Comparison of ENCODE assay signal across 22 cellular contexts in genomic region chr9:116160676-116161571, GRCh38. TPM values are rescaled to one million over a fixed set of nuclear protein-coding genes. Genes with fewer than 3 reads are reported as not detected.
"Had no signal": no experiment of that assay in that cellular context is flagged by ENCODE, and none has a peak within 500 bp of the region (broad histone marks: within the 10 kb centered on the region; RNA-seq: fewer than 3 reads in every experiment).

No MANE protein-coding gene starts in this region.

- H3K9me3 ChIP-seq: gastrocnemius medialis, ovary, psoas muscle, thyroid gland, upper lobe of right lung had no signal

- DNase-seq: activated B cell treated with CpG ODN at 0.5 μM for 24 hours; activated CD4-positive, alpha-beta memory T cell treated with anti-CD3 and anti-CD28 coated beads for 36 hours; activated CD4-positive, alpha-beta T cell treated with anti-CD3 and anti-CD28 coated beads for 4 hours; activated effector memory CD4-positive, alpha-beta T cell treated with Interleukin-2 at 50 U/mL for 16 hours; activated naive CD4-positive, alpha-beta T cell treated with anti-CD3 and anti-CD28 coated beads, Interleukin-2, amount 10 ng/mL, durations not matched to agents 7 days and 5 days; activated T-cell treated with anti-CD3 and anti-CD28 coated beads, Interleukin-2, amount 50 U/mL, for 72 hours; anterior cingulate cortex; brain microvascular endothelial cell; gastrocnemius medialis; hippocampal formation; left ventricle myocardium superior; mammary epithelial cell; midbrain; natural killer cell; ovary; psoas muscle; right cardiac atrium; stimulated activated CD4-positive, alpha-beta T cell treated with anti-CD3 and anti-CD28 coated beads, Interleukin-1b, Interleukin-23, amount 100 ng/mL, for 48 hours; substantia nigra; T1000; thyroid gland; upper lobe of right lung had no signal

- ATAC-seq: activated T-cell treated with anti-CD3 and anti-CD28 coated beads, Interleukin-2, amount 50 U/mL, for 72 hours; gastrocnemius medialis; left ventricle myocardium superior; psoas muscle; right cardiac atrium; upper lobe of right lung had no signal

- H3K4me1 ChIP-seq: upper lobe of right lung had no signal

- H3K36me3 ChIP-seq: gastrocnemius medialis, ovary, thyroid gland, upper lobe of right lung had no signal

- H3K4me3 ChIP-seq: gastrocnemius medialis, ovary, psoas muscle, thyroid gland, upper lobe of right lung had no signal

- H3K27ac ChIP-seq: brain microvascular endothelial cell, gastrocnemius medialis, ovary, psoas muscle, thyroid gland, upper lobe of right lung had no signal

- H3K27me3 ChIP-seq: brain microvascular endothelial cell, gastrocnemius medialis, ovary, thyroid gland had no signal

RNA-seq across cellular contexts. Expression of gene PAPPA, which starts 7.3 kb away (rescaled TPM):
- total RNA-seq: activated B cell treated with CpG ODN at 0.5 μM for 24 hours; activated CD4-positive, alpha-beta memory T cell treated with anti-CD3 and anti-CD28 coated beads for 36 hours; activated T-cell treated with anti-CD3 and anti-CD28 coated beads, Interleukin-2, amount 50 U/mL, for 72 hours; natural killer cell had no signal
